ENCODE assay signal across 9 cellular contexts in genomic region chr1:165375623-165376022, GRCh38. TPM values are rescaled to one million over a fixed set of nuclear protein-coding genes. Genes with fewer than 3 reads are reported as not detected.
DNase-seq lines count a peak whose midpoint lies in the region; ATAC-seq and TF ChIP-seq lines count a peak whose summit lies in the region.
"Had no signal": no experiment of that assay in that cellular context is flagged by ENCODE, and none has a peak within 500 bp of the region (broad histone marks: within the 10 kb centered on the region; RNA-seq: fewer than 3 reads in every experiment).

No MANE protein-coding gene starts in this region.

- peaks cover 17% of the 10 kb centered on the region for H3K4me1 ChIP-seq in lower lobe of right lung
- H3K4me1 ChIP-seq in thymus (ENCODE audit: control insufficient read depth, insufficient read depth, low read length), result no peaks in the 10 kb centered on the region

- intact Hi-C loops in lower lobe of right lung (cut with DNase I), result no loop called here

- H3K36me3 ChIP-seq in lower lobe of right lung (no peaks in the 10 kb centered on the region), thymus (ENCODE audit: control insufficient read depth, insufficient read depth) (no peaks in the 10 kb centered on the region)

- H3K4me3 ChIP-seq in astrocyte of the cerebellum (ENCODE audit: low read depth, low read length) (peak overlapping the region; percentile 21), lower lobe of right lung (peak overlapping the region; percentile 53), thymus (ENCODE audit: low read length) (no peak overlapping the region)

- TF ChIP-seq CTCF in astrocyte of the cerebellum (IDR thresholded peaks at IDR 0.05; ENCODE audit: low read depth, low read length, missing control alignments) (no peak), lower lobe of right lung (IDR thresholded peaks at IDR 0.05) (no peak)

- H3K27me3 ChIP-seq in lower lobe of right lung (ENCODE audit: low read depth) (peaks cover 15% of the 10 kb centered on the region), thymus (ENCODE audit: control insufficient read depth, insufficient read depth) (peaks cover 32% of the 10 kb centered on the region)

- WGBS in thymus, result 20% methylated on average over 7 of the region's 7 CpGs

- H3K9me3 ChIP-seq in lower lobe of right lung, result no peaks in the 10 kb centered on the region
- H3K9me3 ChIP-seq in thymus (ENCODE audit: control insufficient read depth), result no peaks in the 10 kb centered on the region

- ATAC-seq in lower lobe of right lung (no peak), GM21529 (IDR thresholded peaks at IDR 0.05; ENCODE audit: unreplicated experiment) (no peak), HG03378 (IDR thresholded peaks at IDR 0.05; ENCODE audit: unreplicated experiment) (no peak)

- DNase-seq in NCI-H2196 (lab: John Stamatoyannopoulos, UW; ENCODE audit: unreplicated experiment), result peak; percentile 36
- DNase-seq in NCI-H2196 treated with DMSO at 0.1 percent for 48 hours (lab: John Stamatoyannopoulos, UW; ENCODE audit: unreplicated experiment), result no peak
- DNase-seq in astrocyte of the cerebellum (ENCODE audit: low read depth), result no peak
- no peak for DNase-seq in lower lobe of right lung
- no peak for DNase-seq in activated CD4-positive, CD25-positive, alpha-beta regulatory T cell (lab: John Stamatoyannopoulos, UW)
- DNase-seq: AML-193 had no signal

- H3K27ac ChIP-seq in lower lobe of right lung, result peak overlapping the region; percentile 82
- peak overlapping the region; percentile 25 for H3K27ac ChIP-seq in thymus (ENCODE audit: low read depth)

- in situ Hi-C loops in astrocyte of the cerebellum (cut with HindIII; ENCODE audit: low sequenced_read_pairs), result no loop called here

RNA-seq across cellular contexts. Expression of gene LMX1A, which starts 19.1 kb away (rescaled TPM):
- total RNA-seq in lower lobe of right lung, result 0.21 TPM
- polyA plus RNA-seq in thymus, result 0.11 TPM
